Comparison of ENCODE assay signal across 8 cellular contexts in the genomic region with DNA sequence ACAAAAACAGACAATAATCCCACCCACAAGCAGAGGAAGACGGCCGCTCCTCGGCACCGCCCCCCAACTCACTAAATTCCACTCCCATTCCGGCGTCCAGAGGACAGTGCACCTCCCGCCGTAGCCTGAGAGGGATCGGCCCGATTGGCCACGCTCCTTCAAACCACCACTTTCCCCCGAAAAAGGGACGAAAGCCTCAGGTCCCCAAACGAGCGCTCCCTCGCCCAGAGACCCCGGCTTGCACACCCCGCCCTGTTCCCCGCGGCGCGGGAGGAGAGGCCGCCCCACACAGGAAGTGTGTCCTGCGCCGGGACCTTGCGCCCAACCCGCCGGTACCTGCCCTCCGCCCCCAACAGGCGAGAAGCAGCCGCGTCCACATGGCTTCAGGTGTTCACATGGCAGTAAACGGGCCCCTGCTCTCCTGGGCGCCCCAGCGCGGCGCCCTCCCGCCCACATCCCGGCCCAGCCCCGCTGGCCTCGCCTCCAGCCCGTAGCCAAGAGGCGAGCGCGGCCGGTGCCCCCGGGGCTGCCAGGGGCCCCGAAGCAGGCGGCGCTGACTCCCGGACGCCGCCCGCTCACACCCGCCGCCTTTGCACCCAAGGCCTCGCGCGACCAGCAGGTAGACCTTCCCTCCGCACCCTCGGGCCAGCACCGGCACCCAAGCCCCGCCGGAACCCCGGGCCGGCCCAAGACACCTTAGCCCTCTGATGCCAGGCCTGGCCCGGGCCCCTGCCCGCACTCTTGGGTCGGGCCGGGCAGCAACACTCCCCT. TPM values are rescaled to one million over a fixed set of nuclear protein-coding genes. Genes with fewer than 3 reads are reported as not detected.
DNase-seq lines count a peak whose midpoint lies in the region; ATAC-seq and TF ChIP-seq lines count a peak whose summit lies in the region.

No MANE protein-coding gene starts in this region.

- H4K20me1 ChIP-seq in HCT116 (ENCODE audit: insufficient read depth) (peaks cover 12% of the 10 kb centered on the region; the same call in 1 of the 2 replicates), MM.1S (ENCODE audit: insufficient read depth, low read length) (peaks cover 13% of the 10 kb centered on the region; the same call in 1 of the 2 replicates)

- H3K27ac Mint-ChIP-seq in WTC11 = peak overlapping the region; percentile 95

- H3K4me2 ChIP-seq in HCT116 (ENCODE audit: low read length) = peak overlapping the region; percentile 79
- peak overlapping the region; percentile 74 for H3K4me2 ChIP-seq in MM.1S (ENCODE audit: low read depth, low read length)

- no peaks in the 10 kb centered on the region for H3K9me3 Mint-ChIP-seq in WTC11

- no peak for TF ChIP-seq POLR2A in HCT116 (IDR thresholded peaks at IDR 0.05; ENCODE audit: borderline replicate concordance, extremely low read depth, insufficient read depth, insufficient read length)

- 0 out of 2 replicates have a peak, but pooled peaks cover 11% of the 10 kb centered on the region for H3F3A ChIP-seq in MM.1S (ENCODE audit: insufficient read depth, low read length)

- CTCF ChIA-PET in HCT116 (lab: Charles Lee) = no interaction called here
- CTCF ChIA-PET in WTC11 (lab: Charles Lee) = interaction anchor here (0.9 to 1.3 kb wide), 2 partner anchors 100 to 153 kb away, joined by 3 to 8 read pairs; no protein-coding TSS in a partner anchor

- H3K36me3 ChIP-seq in HCT116 (ENCODE audit: control insufficient read depth in 1 of 2, insufficient read depth in 2 of 2, low read length in 2 of 2) (no peaks in the 10 kb centered on the region), MM.1S (replicated peaks; ENCODE audit: insufficient read depth, low read length) (0 out of 2 replicates have a peak, but pooled peaks cover 3% of the 10 kb centered on the region), left lung (no peaks in the 10 kb centered on the region)

- H3K4me3 Mint-ChIP-seq in WTC11 = peak overlapping the region; percentile 96

- H3K36me3 Mint-ChIP-seq in WTC11 = peaks cover 2% of the 10 kb centered on the region; the same call in 1 of the 2 replicates

- H3K9me3 ChIP-seq in HCT116 (ENCODE audit: control insufficient read depth in 1 of 2, insufficient read depth in 1 of 2, low read depth in 1 of 2, low read length in 2 of 2) = no peaks in the 10 kb centered on the region
- H3K9me3 ChIP-seq in MM.1S (replicated peaks; ENCODE audit: insufficient read depth, low read length) = no peaks in the 10 kb centered on the region
- H3K9me3 ChIP-seq in left lung = no peaks in the 10 kb centered on the region

- peaks cover 61% of the 10 kb centered on the region for H3K79me2 ChIP-seq in HCT116 (ENCODE audit: insufficient read depth, low read length)
- peaks cover 67% of the 10 kb centered on the region for H3K79me2 ChIP-seq in MM.1S (ENCODE audit: low read length)

- peaks cover 9 to 19% of the 10 kb centered on the region in 2 experiments; a peak in 3 of 4 replicates for H3K4me1 ChIP-seq in HCT116 (ENCODE audit: control insufficient read depth in 1 of 2, insufficient read depth in 2 of 2, low read length in 2 of 2)
- H3K4me1 ChIP-seq in MM.1S (ENCODE audit: low read length) = peaks cover 12% of the 10 kb centered on the region; the same call in 1 of the 2 replicates
- peaks cover 0 to 27% of the 10 kb centered on the region in 2 donors for H3K4me1 ChIP-seq in left lung

- RAD21 ChIA-PET in HCT116 (lab: Charles Lee; ENCODE audit: low non-redundant PET in 1 of 2, low total read pairs in 2 of 2, uncharacterized antibody in 2 of 2, unreplicated experiment in 2 of 2) = interaction anchor here in 1 of 2 experiments (0.6 kb wide), 1 partner anchor 97 kb away, joined by 5 read pairs; no protein-coding TSS in a partner anchor

- H3K27me3 ChIP-seq in HCT116 (ENCODE audit: insufficient read depth, low read length) (no peaks in the 10 kb centered on the region), MM.1S (replicated peaks; ENCODE audit: insufficient read depth, low read length) (no peaks in the 10 kb centered on the region), left lung (no peaks in the 10 kb centered on the region)

- H3K9ac ChIP-seq in HCT116 (ENCODE audit: low read length) (peak overlapping the region; percentile 99), MM.1S (ENCODE audit: low read length) (peak overlapping the region; percentile 95)

- no TSS peak for BruUV-seq in HCT116 (replicated peaks; lab: Mats Ljungman, UMichigan)

- POLR2A ChIA-PET in HCT116 (lab: Charles Lee) (no interaction called here), WTC11 (lab: Charles Lee) (interaction anchor here (0.7 kb wide), 1 partner anchor 14 kb away, joined by 3 read pairs; no protein-coding TSS in a partner anchor)

- TF ChIP-seq RAD21 in HCT116 (IDR thresholded peaks at IDR 0.05; ENCODE audit: low read depth) = peak; percentile 17; the same call in 1 of the 2 replicates

- ATAC-seq in HCT116 = peak; percentile 81
- peak; percentile 63 for ATAC-seq in WTC11
- ATAC-seq in left lung = peak; percentile 89

- intact Hi-C loops in HCT116 (cut with micrococcal nuclease) = loop anchor here (2.0 kb wide), 1 partner anchor 101 kb away; no protein-coding TSS in a partner anchor
- intact Hi-C loops in left lung (cut with DNase I) = no loop called here

- H3K4me3 ChIP-seq in GM12875 (ENCODE audit: low read depth, low read length) = peak overlapping the region; percentile 98
- peak overlapping the region; percentile 85 to 91 for H3K4me3 ChIP-seq in HCT116 (replicated peaks in 1 of 2; ENCODE audit: low read depth in 1 of 2, low read length in 2 of 2)
- H3K4me3 ChIP-seq in MM.1S (ENCODE audit: low read length) = peak overlapping the region; percentile 98
- H3K4me3 ChIP-seq in left lung = peak overlapping the region; percentile 100

- H2AFZ ChIP-seq in HCT116 (ENCODE audit: low read depth, low read length, poor library complexity, severe bottlenecking) (no peak overlapping the region), MM.1S (ENCODE audit: low read length) (peak overlapping the region; percentile 76)

- H3K4me1 Mint-ChIP-seq in WTC11 = peaks cover 35% of the 10 kb centered on the region

- peak; percentile 21; the same call in 1 of the 2 replicates for TF ChIP-seq CTCF in GM12875 (IDR thresholded peaks at IDR 0.05; ENCODE audit: borderline replicate concordance, insufficient read depth, low read depth, low read length)
- TF ChIP-seq CTCF in HCT116 (IDR thresholded peaks at IDR 0.05 in 2 of 3, conservative IDR thresholded peaks at IDR 0.05 in 1 of 3; ENCODE audit: borderline replicate concordance in 1 of 3, insufficient read depth in 1 of 3, low read depth in 2 of 3, low read length in 2 of 3) = peak in 1 of 3 experiments; percentile 18; a peak in 1 of 6 replicates
- TF ChIP-seq CTCF in MM.1S (IDR thresholded peaks at IDR 0.05; ENCODE audit: low read length) = peak; percentile 19
- no peak for TF ChIP-seq CTCF in WTC11 (IDR thresholded peaks at IDR 0.05)
- TF ChIP-seq CTCF in left lung (IDR thresholded peaks at IDR 0.05) = no peak

- H3K27me3 Mint-ChIP-seq in WTC11 (ENCODE audit: low read depth) = peaks cover 17% of the 10 kb centered on the region

- peak overlapping the region; percentile 99 for H3K27ac ChIP-seq in HCT116 (ENCODE audit: low read depth, low read length)
- peak overlapping the region; percentile 78; the same call in 1 of the 2 replicates for H3K27ac ChIP-seq in MM.1S (ENCODE audit: low read length)
- peak overlapping the region; percentile 74 to 84 for H3K27ac ChIP-seq in left lung

- no peaks in the 10 kb centered on the region for H3K9me2 ChIP-seq in HCT116 (ENCODE audit: insufficient read depth)
- no peaks in the 10 kb centered on the region for H3K9me2 ChIP-seq in MM.1S (replicated peaks; ENCODE audit: insufficient read depth, low read length)

- DNase-seq in HCT116 (ENCODE audit: low read depth, low spot score) (peak; percentile 48), MM.1S (peak; percentile 76), WTC11 (ENCODE audit: low spot score) (peak; percentile 80), left lung (peak; percentile 74 to 94), occipital lobe (lab: John Stamatoyannopoulos, UW) (no peak)
- peak; percentile 69 for DNase-seq in central memory CD4-positive, alpha-beta T cell
- peak; percentile 64 to 69 for DNase-seq in stimulated activated CD4-positive, alpha-beta T cell treated with anti-CD3 and anti-CD28 coated beads, Interleukin-4, amount 100 ng/mL, for 4 hours

TF ChIP-seq in HCT116, 20 proteins besides CTCF, POLR2A, EP300 and RAD21 (continues in another document):
- TF ChIP-seq CBX3 (IDR thresholded peaks at IDR 0.05; ENCODE audit: low read depth) (no peak), SIN3A (IDR thresholded peaks at IDR 0.05; ENCODE audit: low read depth) (peak; percentile 91), ZFX (IDR thresholded peaks at IDR 0.05) (peak; percentile 93)

TF ChIP-seq in WTC11, 78 proteins besides CTCF, POLR2A, EP300 and RAD21 (continues in another document):
- TF ChIP-seq, protein P1, sequence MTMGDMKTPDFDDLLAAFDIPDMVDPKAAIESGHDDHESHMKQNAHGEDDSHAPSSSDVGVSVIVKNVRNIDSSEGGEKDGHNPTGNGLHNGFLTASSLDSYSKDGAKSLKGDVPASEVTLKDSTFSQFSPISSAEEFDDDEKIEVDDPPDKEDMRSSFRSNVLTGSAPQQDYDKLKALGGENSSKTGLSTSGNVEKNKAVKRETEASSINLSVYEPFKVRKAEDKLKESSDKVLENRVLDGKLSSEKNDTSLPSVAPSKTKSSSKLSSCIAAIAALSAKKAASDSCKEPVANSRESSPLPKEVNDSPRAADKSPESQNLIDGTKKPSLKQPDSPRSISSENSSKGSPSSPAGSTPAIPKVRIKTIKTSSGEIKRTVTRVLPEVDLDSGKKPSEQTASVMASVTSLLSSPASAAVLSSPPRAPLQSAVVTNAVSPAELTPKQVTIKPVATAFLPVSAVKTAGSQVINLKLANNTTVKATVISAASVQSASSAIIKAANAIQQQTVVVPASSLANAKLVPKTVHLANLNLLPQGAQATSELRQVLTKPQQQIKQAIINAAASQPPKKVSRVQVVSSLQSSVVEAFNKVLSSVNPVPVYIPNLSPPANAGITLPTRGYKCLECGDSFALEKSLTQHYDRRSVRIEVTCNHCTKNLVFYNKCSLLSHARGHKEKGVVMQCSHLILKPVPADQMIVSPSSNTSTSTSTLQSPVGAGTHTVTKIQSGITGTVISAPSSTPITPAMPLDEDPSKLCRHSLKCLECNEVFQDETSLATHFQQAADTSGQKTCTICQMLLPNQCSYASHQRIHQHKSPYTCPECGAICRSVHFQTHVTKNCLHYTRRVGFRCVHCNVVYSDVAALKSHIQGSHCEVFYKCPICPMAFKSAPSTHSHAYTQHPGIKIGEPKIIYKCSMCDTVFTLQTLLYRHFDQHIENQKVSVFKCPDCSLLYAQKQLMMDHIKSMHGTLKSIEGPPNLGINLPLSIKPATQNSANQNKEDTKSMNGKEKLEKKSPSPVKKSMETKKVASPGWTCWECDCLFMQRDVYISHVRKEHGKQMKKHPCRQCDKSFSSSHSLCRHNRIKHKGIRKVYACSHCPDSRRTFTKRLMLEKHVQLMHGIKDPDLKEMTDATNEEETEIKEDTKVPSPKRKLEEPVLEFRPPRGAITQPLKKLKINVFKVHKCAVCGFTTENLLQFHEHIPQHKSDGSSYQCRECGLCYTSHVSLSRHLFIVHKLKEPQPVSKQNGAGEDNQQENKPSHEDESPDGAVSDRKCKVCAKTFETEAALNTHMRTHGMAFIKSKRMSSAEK (CRISPR knock-in tag; IDR thresholded peaks at IDR 0.05; ENCODE audit: borderline replicate concordance) = no peak
- TF ChIP-seq HMGA2 (CRISPR knock-in tag; IDR thresholded peaks at IDR 0.05) = no peak

RNA-seq across cellular contexts. Expression of gene TCF20, which starts 0.9 kb away (rescaled TPM):
- 66.7 TPM for total RNA-seq in HCT116 (2021; ENCODE audit: unreplicated experiment)
- 28.4 and 32.7 TPM in 2 replicates for polyA plus RNA-seq in HCT116 (2012)
- 68.6 to 77.0 TPM (median 74.3 TPM) in 3 replicates for total RNA-seq in WTC11 (2021)
- 10 to 100 TPM; 35.0 to 41.3 TPM for total RNA-seq in left lung
- total RNA-seq in occipital lobe = 60.7 TPM

Comparison
In these comparisons a context has a peak if more than half of its experiments do, and no peak if none do; other contexts are left out.
1. CTCF ChIP-seq: peak in GM12875 (single experiment) and MM.1S (single experiment); none in WTC11 (single experiment) and left lung (0 of 2).
2. Peak in every context shown above with its lines, with median percentiles within 50 percentile points of each other: H3K4me3 ChIP-seq, ATAC-seq and H3K27ac ChIP-seq.